ENCODE assay signal across 2 cellular contexts in the genomic region with DNA sequence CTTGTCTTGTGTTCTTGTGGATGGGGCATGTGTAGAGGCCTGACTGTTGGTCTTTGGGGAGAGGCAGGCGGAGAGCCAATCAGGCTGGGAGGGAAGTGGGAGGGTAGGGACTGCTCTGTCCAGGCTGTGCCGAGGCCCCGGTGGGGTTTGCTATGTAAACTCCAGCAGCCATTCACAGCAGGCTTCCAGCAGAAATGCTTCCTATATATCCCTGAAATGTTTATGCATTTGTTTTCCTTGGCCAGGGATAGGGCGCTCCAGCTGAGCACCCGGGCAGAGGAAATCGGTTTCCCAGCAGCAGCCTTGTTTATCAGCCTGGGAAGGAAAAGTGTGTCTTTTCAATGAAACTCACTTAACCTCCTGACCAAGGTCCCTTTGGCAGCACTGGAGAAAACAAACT.
TF ChIP-seq lines count a peak whose summit lies in the region.

No MANE protein-coding gene starts in this region.

TF ChIP-seq in SK-N-SH, 30 proteins besides CTCF, POLR2A, EP300 and RAD21 (continued from another document):
- TF ChIP-seq, protein P1, sequence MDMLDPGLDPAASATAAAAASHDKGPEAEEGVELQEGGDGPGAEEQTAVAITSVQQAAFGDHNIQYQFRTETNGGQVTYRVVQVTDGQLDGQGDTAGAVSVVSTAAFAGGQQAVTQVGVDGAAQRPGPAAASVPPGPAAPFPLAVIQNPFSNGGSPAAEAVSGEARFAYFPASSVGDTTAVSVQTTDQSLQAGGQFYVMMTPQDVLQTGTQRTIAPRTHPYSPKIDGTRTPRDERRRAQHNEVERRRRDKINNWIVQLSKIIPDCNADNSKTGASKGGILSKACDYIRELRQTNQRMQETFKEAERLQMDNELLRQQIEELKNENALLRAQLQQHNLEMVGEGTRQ (IDR thresholded peaks at IDR 0.05; ENCODE audit: borderline replicate concordance, low read depth, low read length): no peak
- TF ChIP-seq POLR2AphosphoS5 (IDR thresholded peaks at IDR 0.05; ENCODE audit: low read depth, low read length): no peak
- no peak for TF ChIP-seq ELF1 (IDR thresholded peaks at IDR 0.05)
- no peak for TF ChIP-seq TAF1 (IDR thresholded peaks at IDR 0.05; ENCODE audit: borderline replicate concordance, low read depth, low read length)
- TF ChIP-seq FOXJ3 (CRISPR knock-in tag; IDR thresholded peaks at IDR 0.05): no peak
- TF ChIP-seq, protein P2, sequence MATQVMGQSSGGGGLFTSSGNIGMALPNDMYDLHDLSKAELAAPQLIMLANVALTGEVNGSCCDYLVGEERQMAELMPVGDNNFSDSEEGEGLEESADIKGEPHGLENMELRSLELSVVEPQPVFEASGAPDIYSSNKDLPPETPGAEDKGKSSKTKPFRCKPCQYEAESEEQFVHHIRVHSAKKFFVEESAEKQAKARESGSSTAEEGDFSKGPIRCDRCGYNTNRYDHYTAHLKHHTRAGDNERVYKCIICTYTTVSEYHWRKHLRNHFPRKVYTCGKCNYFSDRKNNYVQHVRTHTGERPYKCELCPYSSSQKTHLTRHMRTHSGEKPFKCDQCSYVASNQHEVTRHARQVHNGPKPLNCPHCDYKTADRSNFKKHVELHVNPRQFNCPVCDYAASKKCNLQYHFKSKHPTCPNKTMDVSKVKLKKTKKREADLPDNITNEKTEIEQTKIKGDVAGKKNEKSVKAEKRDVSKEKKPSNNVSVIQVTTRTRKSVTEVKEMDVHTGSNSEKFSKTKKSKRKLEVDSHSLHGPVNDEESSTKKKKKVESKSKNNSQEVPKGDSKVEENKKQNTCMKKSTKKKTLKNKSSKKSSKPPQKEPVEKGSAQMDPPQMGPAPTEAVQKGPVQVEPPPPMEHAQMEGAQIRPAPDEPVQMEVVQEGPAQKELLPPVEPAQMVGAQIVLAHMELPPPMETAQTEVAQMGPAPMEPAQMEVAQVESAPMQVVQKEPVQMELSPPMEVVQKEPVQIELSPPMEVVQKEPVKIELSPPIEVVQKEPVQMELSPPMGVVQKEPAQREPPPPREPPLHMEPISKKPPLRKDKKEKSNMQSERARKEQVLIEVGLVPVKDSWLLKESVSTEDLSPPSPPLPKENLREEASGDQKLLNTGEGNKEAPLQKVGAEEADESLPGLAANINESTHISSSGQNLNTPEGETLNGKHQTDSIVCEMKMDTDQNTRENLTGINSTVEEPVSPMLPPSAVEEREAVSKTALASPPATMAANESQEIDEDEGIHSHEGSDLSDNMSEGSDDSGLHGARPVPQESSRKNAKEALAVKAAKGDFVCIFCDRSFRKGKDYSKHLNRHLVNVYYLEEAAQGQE (IDR thresholded peaks at IDR 0.05; ENCODE audit: low read depth, low read length): no peak
- TF ChIP-seq GABPA (IDR thresholded peaks at IDR 0.05; ENCODE audit: low read depth): no peak
- TF ChIP-seq, protein P3, sequence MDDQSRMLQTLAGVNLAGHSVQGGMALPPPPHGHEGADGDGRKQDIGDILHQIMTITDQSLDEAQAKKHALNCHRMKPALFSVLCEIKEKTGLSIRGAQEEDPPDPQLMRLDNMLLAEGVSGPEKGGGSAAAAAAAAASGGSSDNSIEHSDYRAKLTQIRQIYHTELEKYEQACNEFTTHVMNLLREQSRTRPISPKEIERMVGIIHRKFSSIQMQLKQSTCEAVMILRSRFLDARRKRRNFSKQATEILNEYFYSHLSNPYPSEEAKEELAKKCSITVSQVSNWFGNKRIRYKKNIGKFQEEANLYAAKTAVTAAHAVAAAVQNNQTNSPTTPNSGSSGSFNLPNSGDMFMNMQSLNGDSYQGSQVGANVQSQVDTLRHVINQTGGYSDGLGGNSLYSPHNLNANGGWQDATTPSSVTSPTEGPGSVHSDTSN (IDR thresholded peaks at IDR 0.05): no peak
- no peak for TF ChIP-seq CHD2 (IDR thresholded peaks at IDR 0.05; ENCODE audit: low read length, partially characterized antibody)
- TF ChIP-seq MEF2A (IDR thresholded peaks at IDR 0.05; ENCODE audit: borderline replicate concordance, low read depth): no peak
- TF ChIP-seq YY1 (IDR thresholded peaks at IDR 0.05; ENCODE audit: low read depth): no peak
- no peak for TF ChIP-seq EZH2phosphoT487 (IDR thresholded peaks at IDR 0.05; ENCODE audit: borderline replicate concordance, low read depth)

TF ChIP-seq in SK-N-SH treated with all-trans-retinoic acid at 6 μM for 48 hours, 23 proteins besides CTCF, POLR2A, EP300 and RAD21 (continued from another document):
- TF ChIP-seq, protein P4, sequence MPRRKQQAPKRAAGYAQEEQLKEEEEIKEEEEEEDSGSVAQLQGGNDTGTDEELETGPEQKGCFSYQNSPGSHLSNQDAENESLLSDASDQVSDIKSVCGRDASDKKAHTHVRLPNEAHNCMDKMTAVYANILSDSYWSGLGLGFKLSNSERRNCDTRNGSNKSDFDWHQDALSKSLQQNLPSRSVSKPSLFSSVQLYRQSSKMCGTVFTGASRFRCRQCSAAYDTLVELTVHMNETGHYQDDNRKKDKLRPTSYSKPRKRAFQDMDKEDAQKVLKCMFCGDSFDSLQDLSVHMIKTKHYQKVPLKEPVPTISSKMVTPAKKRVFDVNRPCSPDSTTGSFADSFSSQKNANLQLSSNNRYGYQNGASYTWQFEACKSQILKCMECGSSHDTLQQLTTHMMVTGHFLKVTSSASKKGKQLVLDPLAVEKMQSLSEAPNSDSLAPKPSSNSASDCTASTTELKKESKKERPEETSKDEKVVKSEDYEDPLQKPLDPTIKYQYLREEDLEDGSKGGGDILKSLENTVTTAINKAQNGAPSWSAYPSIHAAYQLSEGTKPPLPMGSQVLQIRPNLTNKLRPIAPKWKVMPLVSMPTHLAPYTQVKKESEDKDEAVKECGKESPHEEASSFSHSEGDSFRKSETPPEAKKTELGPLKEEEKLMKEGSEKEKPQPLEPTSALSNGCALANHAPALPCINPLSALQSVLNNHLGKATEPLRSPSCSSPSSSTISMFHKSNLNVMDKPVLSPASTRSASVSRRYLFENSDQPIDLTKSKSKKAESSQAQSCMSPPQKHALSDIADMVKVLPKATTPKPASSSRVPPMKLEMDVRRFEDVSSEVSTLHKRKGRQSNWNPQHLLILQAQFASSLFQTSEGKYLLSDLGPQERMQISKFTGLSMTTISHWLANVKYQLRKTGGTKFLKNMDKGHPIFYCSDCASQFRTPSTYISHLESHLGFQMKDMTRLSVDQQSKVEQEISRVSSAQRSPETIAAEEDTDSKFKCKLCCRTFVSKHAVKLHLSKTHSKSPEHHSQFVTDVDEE (CRISPR knock-in tag; IDR thresholded peaks at IDR 0.05): no peak
- TF ChIP-seq ARNTL (CRISPR knock-in tag; IDR thresholded peaks at IDR 0.05; ENCODE audit: borderline replicate concordance, low read depth) (no peak), ZNF565 (CRISPR knock-in tag; conservative IDR thresholded peaks at IDR 0.05; ENCODE audit: low read depth) (no peak), ZNF70 (CRISPR knock-in tag; IDR thresholded peaks at IDR 0.05) (no peak), ZNF8 (CRISPR knock-in tag; IDR thresholded peaks at IDR 0.05) (no peak), OSR1 (CRISPR knock-in tag; IDR thresholded peaks at IDR 0.05) (no peak), RARB (CRISPR knock-in tag; IDR thresholded peaks at IDR 0.05) (no peak), ZFP3 (CRISPR knock-in tag; IDR thresholded peaks at IDR 0.05) (no peak), BACH2 (CRISPR knock-in tag; IDR thresholded peaks at IDR 0.05; ENCODE audit: borderline replicate concordance) (no peak)
- TF ChIP-seq, protein P5, sequence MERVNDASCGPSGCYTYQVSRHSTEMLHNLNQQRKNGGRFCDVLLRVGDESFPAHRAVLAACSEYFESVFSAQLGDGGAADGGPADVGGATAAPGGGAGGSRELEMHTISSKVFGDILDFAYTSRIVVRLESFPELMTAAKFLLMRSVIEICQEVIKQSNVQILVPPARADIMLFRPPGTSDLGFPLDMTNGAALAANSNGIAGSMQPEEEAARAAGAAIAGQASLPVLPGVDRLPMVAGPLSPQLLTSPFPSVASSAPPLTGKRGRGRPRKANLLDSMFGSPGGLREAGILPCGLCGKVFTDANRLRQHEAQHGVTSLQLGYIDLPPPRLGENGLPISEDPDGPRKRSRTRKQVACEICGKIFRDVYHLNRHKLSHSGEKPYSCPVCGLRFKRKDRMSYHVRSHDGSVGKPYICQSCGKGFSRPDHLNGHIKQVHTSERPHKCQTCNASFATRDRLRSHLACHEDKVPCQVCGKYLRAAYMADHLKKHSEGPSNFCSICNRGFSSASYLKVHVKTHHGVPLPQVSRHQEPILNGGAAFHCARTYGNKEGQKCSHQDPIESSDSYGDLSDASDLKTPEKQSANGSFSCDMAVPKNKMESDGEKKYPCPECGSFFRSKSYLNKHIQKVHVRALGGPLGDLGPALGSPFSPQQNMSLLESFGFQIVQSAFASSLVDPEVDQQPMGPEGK (CRISPR knock-in tag; IDR thresholded peaks at IDR 0.05; ENCODE audit: borderline replicate concordance): no peak
- TF ChIP-seq, protein P6, sequence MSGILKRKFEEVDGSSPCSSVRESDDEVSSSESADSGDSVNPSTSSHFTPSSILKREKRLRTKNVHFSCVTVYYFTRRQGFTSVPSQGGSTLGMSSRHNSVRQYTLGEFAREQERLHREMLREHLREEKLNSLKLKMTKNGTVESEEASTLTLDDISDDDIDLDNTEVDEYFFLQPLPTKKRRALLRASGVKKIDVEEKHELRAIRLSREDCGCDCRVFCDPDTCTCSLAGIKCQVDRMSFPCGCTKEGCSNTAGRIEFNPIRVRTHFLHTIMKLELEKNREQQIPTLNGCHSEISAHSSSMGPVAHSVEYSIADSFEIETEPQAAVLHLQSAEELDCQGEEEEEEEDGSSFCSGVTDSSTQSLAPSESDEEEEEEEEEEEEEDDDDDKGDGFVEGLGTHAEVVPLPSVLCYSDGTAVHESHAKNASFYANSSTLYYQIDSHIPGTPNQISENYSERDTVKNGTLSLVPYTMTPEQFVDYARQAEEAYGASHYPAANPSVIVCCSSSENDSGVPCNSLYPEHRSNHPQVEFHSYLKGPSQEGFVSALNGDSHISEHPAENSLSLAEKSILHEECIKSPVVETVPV (CRISPR knock-in tag; IDR thresholded peaks at IDR 0.05): no peak
- TF ChIP-seq, protein P7, sequence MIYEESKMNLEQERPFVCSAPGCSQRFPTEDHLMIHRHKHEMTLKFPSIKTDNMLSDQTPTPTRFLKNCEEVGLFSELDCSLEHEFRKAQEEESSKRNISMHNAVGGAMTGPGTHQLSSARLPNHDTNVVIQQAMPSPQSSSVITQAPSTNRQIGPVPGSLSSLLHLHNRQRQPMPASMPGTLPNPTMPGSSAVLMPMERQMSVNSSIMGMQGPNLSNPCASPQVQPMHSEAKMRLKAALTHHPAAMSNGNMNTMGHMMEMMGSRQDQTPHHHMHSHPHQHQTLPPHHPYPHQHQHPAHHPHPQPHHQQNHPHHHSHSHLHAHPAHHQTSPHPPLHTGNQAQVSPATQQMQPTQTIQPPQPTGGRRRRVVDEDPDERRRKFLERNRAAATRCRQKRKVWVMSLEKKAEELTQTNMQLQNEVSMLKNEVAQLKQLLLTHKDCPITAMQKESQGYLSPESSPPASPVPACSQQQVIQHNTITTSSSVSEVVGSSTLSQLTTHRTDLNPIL (CRISPR knock-in tag; IDR thresholded peaks at IDR 0.05; ENCODE audit: low read depth): no peak
